16 cellular contexts compared by ENCODE assay signal in genomic region chr2:218383892-218384519, GRCh38. TPM values are rescaled to one million over a fixed set of nuclear protein-coding genes. Genes with fewer than 3 reads are reported as not detected.
DNase-seq lines count a peak whose midpoint lies in the region; ATAC-seq, FAIRE-seq and TF ChIP-seq lines count a peak whose summit lies in the region.
"Had no signal": no experiment of that assay in that cellular context is flagged by ENCODE, and none has a peak within 500 bp of the region (broad histone marks: within the 10 kb centered on the region; RNA-seq: fewer than 3 reads in every experiment).

No MANE protein-coding gene starts in this region.

- H3K27ac Mint-ChIP-seq in T-helper 2 cell treated with Interferon-gamma antibody and Interleukin-4, amounts not matched to agents 5 μg/mL and 100 μg/mL, for 36 hours, result no peak overlapping the region
- H3K27ac Mint-ChIP-seq: H9; stimulated activated naive B cell treated with anti-CD40 and anti-IgM and Interleukin-4, amounts not matched to agents 10 μg/mL and 1 μg/mL and 100 μg/mL, for 72 hours had no signal

- H3K4me3 ChIP-seq in bronchial epithelial cell (ENCODE audit: low read depth, low read length) (no peak overlapping the region), mononuclear cell (ENCODE audit: low read length) (peak overlapping the region; percentile 51)
- H3K4me3 ChIP-seq: SJCRH30 had no signal

- DNase-seq in AG20443 (ENCODE audit: low spot score) (peak; percentile 27), HPDE6-E6E7 (ENCODE audit: extremely low spot score) (peak; percentile 73), bronchial epithelial cell (ENCODE audit: low read depth) (peak; percentile 77), COLO668 (lab: John Stamatoyannopoulos, UW; ENCODE audit: unreplicated experiment) (no peak), frontal cortex (ENCODE audit: low spot score in 2 of 2) (no peak)
- no peak for DNase-seq in T-helper 2 cell treated with Interferon-gamma antibody and Interleukin-4, amounts not matched to agents 5 μg/mL and 100 μg/mL, for 36 hours (ENCODE audit: low spot score)
- DNase-seq: activated CD4-positive, alpha-beta T cell treated with anti-CD3 and anti-CD28 coated beads, Interleukin-2, amount 50 U/mL, for 4 hours; activated T-cell treated with anti-CD3 and anti-CD28 coated beads, Interleukin-2, amount 50 U/mL, for 48 hours; H9; NCI-H2029; SJCRH30; stimulated activated naive B cell treated with anti-CD40 and anti-IgM and Interleukin-4, amounts not matched to agents 10 μg/mL and 1 μg/mL and 100 μg/mL, for 72 hours had no signal

- peaks cover 3% of the 10 kb centered on the region for H3K4me1 Mint-ChIP-seq in T-helper 2 cell treated with Interferon-gamma antibody and Interleukin-4, amounts not matched to agents 5 μg/mL and 100 μg/mL, for 36 hours (ENCODE audit: low read depth)

- no peak overlapping the region for H3K4me3 Mint-ChIP-seq in T-helper 2 cell treated with Interferon-gamma antibody and Interleukin-4, amounts not matched to agents 5 μg/mL and 100 μg/mL, for 36 hours
- H3K4me3 Mint-ChIP-seq: H9; stimulated activated naive B cell treated with anti-CD40 and anti-IgM and Interleukin-4, amounts not matched to agents 10 μg/mL and 1 μg/mL and 100 μg/mL, for 72 hours had no signal

- no peaks in the 10 kb centered on the region for H3K9me3 Mint-ChIP-seq in T-helper 2 cell treated with Interferon-gamma antibody and Interleukin-4, amounts not matched to agents 5 μg/mL and 100 μg/mL, for 36 hours
- H3K9me3 Mint-ChIP-seq: H9; stimulated activated naive B cell treated with anti-CD40 and anti-IgM and Interleukin-4, amounts not matched to agents 10 μg/mL and 1 μg/mL and 100 μg/mL, for 72 hours had no signal

- H3K36me3 ChIP-seq in bronchial epithelial cell (ENCODE audit: control insufficient read depth, insufficient read depth, low read length), result no peaks in the 10 kb centered on the region
- H3K36me3 ChIP-seq: SJCRH30 had no signal

- ATAC-seq in GM18502 (IDR thresholded peaks at IDR 0.05; ENCODE audit: poor library complexity, unreplicated experiment), result no peak
- ATAC-seq: stimulated activated naive B cell treated with anti-CD40 and anti-IgM and Interleukin-4, amounts not matched to agents 10 μg/mL and 1 μg/mL and 100 μg/mL, for 72 hours had no signal

- no peak for FAIRE-seq in bronchial epithelial cell (lab: Jason Lieb, UNC)
- FAIRE-seq in frontal cortex (lab: Jason Lieb, UNC), result no peak
- FAIRE-seq: colon had no signal

- H3K27me3 ChIP-seq in bronchial epithelial cell (ENCODE audit: control insufficient read depth, insufficient read depth, low read length) (peaks cover 3% of the 10 kb centered on the region), mononuclear cell (ENCODE audit: insufficient read depth, low read length) (no peaks in the 10 kb centered on the region)
- H3K27me3 ChIP-seq: SJCRH30 had no signal

- peaks cover 80% of the 10 kb centered on the region for H3K4me1 ChIP-seq in mononuclear cell (ENCODE audit: insufficient read depth, low read length)

- peaks cover 5% of the 10 kb centered on the region for H3K27me3 Mint-ChIP-seq in T-helper 2 cell treated with Interferon-gamma antibody and Interleukin-4, amounts not matched to agents 5 μg/mL and 100 μg/mL, for 36 hours (ENCODE audit: low read depth)

- no peak for TF ChIP-seq CTCF in bronchial epithelial cell (IDR thresholded peaks at IDR 0.05; ENCODE audit: insufficient read depth, low read length, severe bottlenecking)

- no peaks in the 10 kb centered on the region for H3K9me3 ChIP-seq in mononuclear cell (ENCODE audit: low read depth, low read length)
- H3K9me3 ChIP-seq: SJCRH30 had no signal

- no peaks in the 10 kb centered on the region for H3K36me3 Mint-ChIP-seq in T-helper 2 cell treated with Interferon-gamma antibody and Interleukin-4, amounts not matched to agents 5 μg/mL and 100 μg/mL, for 36 hours (ENCODE audit: low read depth)
- H3K36me3 Mint-ChIP-seq: stimulated activated naive B cell treated with anti-CD40 and anti-IgM and Interleukin-4, amounts not matched to agents 10 μg/mL and 1 μg/mL and 100 μg/mL, for 72 hours had no signal

RNA-seq across cellular contexts. Expression of gene SLC11A1, which starts 1.9 kb away (rescaled TPM):
- total RNA-seq in bronchial epithelial cell (0.26 and 0.51 TPM in 2 replicates), mononuclear cell (126 TPM), frontal cortex (0.82 TPM)

RNA-seq across cellular contexts. Expression of gene CTDSP1, which starts 15.7 kb away (rescaled TPM):
- total RNA-seq in bronchial epithelial cell (26.5 and 32.1 TPM in 2 replicates), mononuclear cell (59.7 TPM), frontal cortex (7.7 TPM)

RNA-seq across cellular contexts. Expression of gene CATIP, which starts 27.3 kb away (rescaled TPM):
- total RNA-seq in bronchial epithelial cell, result not detected in 2 replicates
- not detected for total RNA-seq in mononuclear cell
- not detected for total RNA-seq in frontal cortex
- total RNA-seq: H9, lung microvascular endothelial cell, SJCRH30 had no signal

RNA-seq across cellular contexts. Expression of gene VIL1, which starts 34.9 kb away (rescaled TPM):
- total RNA-seq in bronchial epithelial cell, result not detected in 2 replicates
- 2.1 TPM for total RNA-seq in mononuclear cell
- total RNA-seq in frontal cortex, result not detected
- total RNA-seq: lung microvascular endothelial cell had no signal

Comparison
In these comparisons a context has a peak if more than half of its experiments do, and no peak if none do; other contexts are left out.
1. DNase-seq: peak in AG20443 (single experiment), HPDE6-E6E7 (single experiment) and bronchial epithelial cell (single experiment); none in COLO668 (single experiment), T-helper 2 cell treated with Interferon-gamma antibody and Interleukin-4, amounts not matched to agents 5 μg/mL and 100 μg/mL, for 36 hours (single experiment) and frontal cortex (0 of 2).
2. RNA of gene SLC11A1, which starts 1.9 kb away (total RNA-seq): 126 TPM in mononuclear cell (single experiment); 0.82 TPM in frontal cortex (single experiment) and 0.26 to 0.51 TPM in bronchial epithelial cell; every median in the first group is over 10 times any median in the second.